In the genomic region with DNA sequence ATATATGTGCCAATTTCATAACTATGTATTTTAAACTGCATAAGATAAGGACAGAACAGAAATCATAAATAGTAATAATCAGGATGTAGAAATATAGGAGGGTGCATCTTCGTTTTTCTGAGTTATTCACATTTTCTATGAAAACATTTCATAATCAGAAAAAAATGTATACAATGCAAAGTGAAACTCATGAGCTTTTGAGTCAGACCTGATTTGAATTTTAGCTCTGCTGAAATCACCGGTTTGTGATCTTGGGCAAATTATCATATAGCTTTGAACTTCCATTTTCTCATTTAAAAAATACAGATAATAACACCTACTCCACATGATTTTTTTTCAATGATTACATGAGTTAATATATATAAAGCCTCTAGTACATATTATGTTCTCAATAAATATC, we compare ENCODE assay signal across 16 cellular contexts.
"Had no signal": no experiment of that assay in that cellular context is flagged by ENCODE, and none has a peak within 500 bp of the region (broad histone marks: within the 10 kb centered on the region; RNA-seq: fewer than 3 reads in every experiment).

No MANE protein-coding gene starts in this region.

- H3K27me3 Mint-ChIP-seq: activated CD4-positive, alpha-beta T cell treated with anti-CD3 and anti-CD28 coated beads, Interleukin-2, amount 10 ng/mL, durations not matched to agents 7 days and 5 days had no signal

- H3K36me3 ChIP-seq: ovary, right lobe of liver, stomach, upper lobe of left lung had no signal

- H3K4me3 ChIP-seq: ovary, right lobe of liver, stomach, testis, upper lobe of left lung had no signal

- H3K4me1 Mint-ChIP-seq: nephron had no signal

- H3K9me3 ChIP-seq: ovary, right lobe of liver, stomach, testis, upper lobe of left lung had no signal

- H3K4me1 ChIP-seq: right lobe of liver, stomach, testis, upper lobe of left lung had no signal

- H3K36me3 Mint-ChIP-seq: WTC11 had no signal

- H3K27ac Mint-ChIP-seq: activated CD4-positive, alpha-beta T cell treated with anti-CD3 and anti-CD28 coated beads, Interleukin-2, amount 10 ng/mL, durations not matched to agents 7 days and 5 days; activated naive CD8-positive, alpha-beta T cell; activated T-cell treated with anti-CD3 and anti-CD28 coated beads, Interleukin-2, amount 50 U/mL, for 72 hours; nephron had no signal

- H3K4me3 Mint-ChIP-seq: activated CD4-positive, alpha-beta T cell treated with anti-CD3 and anti-CD28 coated beads, Interleukin-2, amount 10 ng/mL, durations not matched to agents 7 days and 5 days; activated naive CD8-positive, alpha-beta T cell; activated T-cell treated with anti-CD3 and anti-CD28 coated beads, Interleukin-2, amount 50 U/mL, for 72 hours; nephron; WTC11 had no signal

- H3K9me3 Mint-ChIP-seq: activated CD4-positive, alpha-beta T cell treated with anti-CD3 and anti-CD28 coated beads, Interleukin-2, amount 10 ng/mL, durations not matched to agents 7 days and 5 days had no signal

- ATAC-seq: activated T-cell treated with anti-CD3 and anti-CD28 coated beads, Interleukin-2, amount 50 U/mL, for 72 hours; right lobe of liver had no signal

- H3K27me3 ChIP-seq: ovary, right lobe of liver, stomach, testis, upper lobe of left lung had no signal

- DNase-seq: activated CD4-positive, alpha-beta T cell treated with anti-CD3 and anti-CD28 coated beads, Interleukin-2, amount 10 ng/mL, durations not matched to agents 7 days and 5 days; activated CD8-positive, alpha-beta memory T cell treated with anti-CD3 and anti-CD28 coated beads, Interleukin-2, amount 50 U/mL, for 48 hours; activated gamma-delta T cell; activated T-cell treated with anti-CD3 and anti-CD28 coated beads, Interleukin-2, amount 50 U/mL, for 72 hours; hypothalamus; kidney glomerular epithelial cell; mesendoderm; ovary; right lobe of liver; stomach; T-helper 2 cell; testis; upper lobe of left lung had no signal

- H3K27ac ChIP-seq: ovary, right lobe of liver, stomach, testis, upper lobe of left lung had no signal
